ENCODE assay signal across 29 cellular contexts in the genomic region with DNA sequence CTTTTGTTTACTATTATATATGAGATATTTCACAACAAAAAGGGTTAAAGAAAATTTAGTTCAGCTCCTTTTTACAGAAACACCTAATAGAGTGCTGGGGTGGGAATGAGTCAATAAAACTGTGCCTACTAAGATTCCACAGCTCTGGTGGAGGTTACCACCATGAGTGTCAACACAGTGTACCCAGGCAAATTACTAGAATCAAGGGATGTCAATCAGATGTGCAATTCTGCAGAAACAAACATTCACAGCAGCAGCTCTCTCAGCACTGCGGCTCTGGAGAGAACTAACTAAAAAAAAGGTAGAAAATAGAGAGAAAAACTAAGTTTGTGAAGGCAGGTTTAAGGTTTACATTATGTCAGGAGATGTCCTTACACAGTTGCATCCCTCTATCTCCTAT.
"Had no signal": no experiment of that assay in that cellular context is flagged by ENCODE, and none has a peak within 500 bp of the region (broad histone marks: within the 10 kb centered on the region; RNA-seq: fewer than 3 reads in every experiment).

No MANE protein-coding gene starts in this region.

- H3K4me1 Mint-ChIP-seq: naive B cell had no signal

- DNase-seq: dermis blood vessel endothelial cell; effector memory CD8-positive, alpha-beta T cell; erythroblast; esophagus squamous epithelium; foreskin melanocyte; glutamatergic neuron; heart right ventricle; hippocampal formation; kidney glomerular epithelial cell; left colon; left ventricle myocardium superior; lower lobe of right lung; mucosa of descending colon; naive B cell; pancreas; stimulated activated CD4-positive, alpha-beta T cell treated with anti-CD3 and anti-CD28 coated beads, Interleukin-12 subunit alpha, Interleukin-12 subunit beta, amount 100 ng/mL, for 4 hours; stimulated activated CD4-positive, alpha-beta T cell treated with anti-CD3 and anti-CD28 coated beads, Interleukin-1b, Interleukin-23, amount 100 ng/mL, for 48 hours; stimulated activated CD4-positive, alpha-beta T cell treated with anti-CD3 and anti-CD28 coated beads, Interleukin-4, amount 100 ng/mL, for 1 hour; stimulated activated CD8-positive, alpha-beta memory T cell treated with anti-CD3 and anti-CD28 coated beads, Interleukin-4, amount 100 ng/mL, for 48 hours; stimulated activated naive CD4-positive, alpha-beta T cell treated with Interleukin-2 at 50 U/mL for 16 hours; stomach; testis; tibial artery had no signal

- H3K36me3 Mint-ChIP-seq: naive B cell; natural killer cell treated with Interleukin-12 subunit alpha and Interleukin-12 subunit beta and Interleukin-15 and Interleukin-18, amount 100 ng/mL, for 72 hours; type B pancreatic cell had no signal

- H3K36me3 ChIP-seq: esophagus squamous epithelium, heart right ventricle, lower lobe of right lung, neutrophil, pancreas, right atrium auricular region, stomach, tibial artery had no signal

- H3K27me3 Mint-ChIP-seq: effector memory CD8-positive, alpha-beta T cell; naive B cell; natural killer cell treated with Interleukin-12 subunit alpha and Interleukin-12 subunit beta and Interleukin-15 and Interleukin-18, amount 100 ng/mL, for 72 hours; type B pancreatic cell had no signal

- H3K27me3 ChIP-seq: esophagus squamous epithelium, heart right ventricle, neutrophil, pancreas, right atrium auricular region, stomach, testis, tibial artery had no signal

- H3K27ac Mint-ChIP-seq: effector memory CD8-positive, alpha-beta T cell; naive B cell; natural killer cell treated with Interleukin-12 subunit alpha and Interleukin-12 subunit beta and Interleukin-15 and Interleukin-18, amount 100 ng/mL, for 72 hours; type B pancreatic cell had no signal

- H3K4me3 Mint-ChIP-seq: effector memory CD8-positive, alpha-beta T cell; naive B cell; natural killer cell treated with Interleukin-12 subunit alpha and Interleukin-12 subunit beta and Interleukin-15 and Interleukin-18, amount 100 ng/mL, for 72 hours; type B pancreatic cell had no signal

- H3K4me3 ChIP-seq: coronary artery, esophagus squamous epithelium, heart right ventricle, lower lobe of right lung, mucosa of descending colon, pancreas, right atrium auricular region, smooth muscle cell, stomach, testis, tibial artery had no signal

- H3K9me3 Mint-ChIP-seq: type B pancreatic cell had no signal
